In the genomic region with DNA sequence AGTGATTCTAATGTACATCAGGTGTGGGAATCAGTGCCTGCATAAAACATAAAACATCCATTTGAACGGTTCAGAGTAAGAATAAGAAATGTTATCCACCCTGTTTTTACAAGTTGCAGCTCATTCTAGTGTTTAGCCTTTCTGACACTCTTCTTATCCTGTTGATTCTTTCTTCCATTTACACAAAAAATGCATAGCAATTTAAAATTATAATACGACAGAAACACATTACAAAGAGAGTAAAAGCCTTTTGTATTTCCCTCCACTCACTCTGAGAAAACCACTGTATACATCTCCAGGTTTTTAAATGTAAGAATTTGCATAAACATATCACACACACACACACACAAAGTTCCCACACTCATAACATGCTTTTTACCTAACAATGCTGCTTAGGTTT, we compare ENCODE assay signal across 28 cellular contexts.
DNase-seq lines count a peak whose midpoint lies in the region; FAIRE-seq and TF ChIP-seq lines count a peak whose summit lies in the region.
"Had no signal": no experiment of that assay in that cellular context is flagged by ENCODE, and none has a peak within 500 bp of the region (broad histone marks: within the 10 kb centered on the region; RNA-seq: fewer than 3 reads in every experiment).

No MANE protein-coding gene starts in this region.

- H3K9ac ChIP-seq in H9 (ENCODE audit: extremely low read depth, insufficient read length, low read length) (no peak overlapping the region), HUES64 (ENCODE audit: low read depth, low read length) (no peak overlapping the region), iPS-18a (ENCODE audit: low read length) (no peak overlapping the region)
- H3K9ac ChIP-seq: BLaER1 had no signal

- H3K4ac ChIP-seq in H9 (ENCODE audit: low read depth, low read length) = no peak overlapping the region

- H3K23me2 ChIP-seq in H9 (ENCODE audit: insufficient read length, low read depth, low read length, poor library complexity, severe bottlenecking) = no peaks in the 10 kb centered on the region

- no peaks in the 10 kb centered on the region for H3K79me1 ChIP-seq in H9 (ENCODE audit: insufficient read depth, low read depth, low read length, poor library complexity, severe bottlenecking)

- H3K79me2 ChIP-seq in H9 (ENCODE audit: insufficient read depth, low read length) = no peaks in the 10 kb centered on the region
- no peaks in the 10 kb centered on the region for H3K79me2 ChIP-seq in hepatocyte

- no peak overlapping the region for H3T11ph ChIP-seq in H9 (ENCODE audit: low read length)

- H3K4me3 ChIP-seq in HUES64 (ENCODE audit: low read length) = no peak overlapping the region
- peak overlapping the region; percentile 2 for H3K4me3 ChIP-seq in iPS-18a (ENCODE audit: low read length)
- no peak overlapping the region for H3K4me3 ChIP-seq in right atrium auricular region
- H3K4me3 ChIP-seq in hepatocyte = no peak overlapping the region
- H3K4me3 ChIP-seq: BLaER1, GM12878 had no signal

- no peaks in the 10 kb centered on the region for H4K20me1 ChIP-seq in H9 (ENCODE audit: control insufficient read depth, insufficient read depth, insufficient read length)
- H4K20me1 ChIP-seq in hepatocyte (ENCODE audit: insufficient read depth, poor library complexity, severe bottlenecking) = no peaks in the 10 kb centered on the region
- H4K20me1 ChIP-seq: BLaER1 had no signal

- DNase-seq in H9 = no peak
- DNase-seq in frontal cortex (ENCODE audit: low spot score in 2 of 2) = no peak
- DNase-seq in right atrium auricular region (ENCODE audit: low spot score) = no peak
- DNase-seq in hepatocyte (ENCODE audit: low spot score) = no peak
- no peak for DNase-seq in NCI-H2029 treated with DMSO at 0.1 percent for 48 hours (lab: John Stamatoyannopoulos, UW)
- DNase-seq: 8988T; ACHN; BE2C; C1 segment of cervical spinal cord; CD4-positive, alpha-beta memory T cell; CD4-positive, CD25-positive, alpha-beta regulatory T cell; CD8-positive, alpha-beta memory T cell; COR-L47; DMS 273 treated with DMSO at 0.1 percent for 48 hours; DMS153; DMS53; DMS79; DND-41; EL; GDM1 had no signal

- H3K36me3 ChIP-seq in HUES64 (ENCODE audit: insufficient read depth, low read length) (no peaks in the 10 kb centered on the region), iPS-18a (ENCODE audit: control insufficient read depth, low read depth, low read length) (no peaks in the 10 kb centered on the region), right atrium auricular region (no peaks in the 10 kb centered on the region), hepatocyte (replicated peaks; ENCODE audit: insufficient read depth, low read depth) (no peaks in the 10 kb centered on the region)
- H3K36me3 ChIP-seq: BE2C, BLaER1 had no signal

- no peaks in the 10 kb centered on the region for H3K27me3 Mint-ChIP-seq in H9 (ENCODE audit: low read depth)
- H3K27me3 Mint-ChIP-seq: CD4-positive, alpha-beta memory T cell; CD4-positive, CD25-positive, alpha-beta regulatory T cell; CD8-positive, alpha-beta memory T cell had no signal

- no peak overlapping the region for H3K4me2 ChIP-seq in H9 (ENCODE audit: insufficient read depth, insufficient read length, low read length)
- H3K4me2 ChIP-seq in hepatocyte = no peak overlapping the region
- H3K4me2 ChIP-seq: BLaER1 had no signal

- H2BK120ac ChIP-seq in H9 (ENCODE audit: low read depth, low read length, poor library complexity, severe bottlenecking) = no peak overlapping the region

- peak overlapping the region; percentile 17 to 80 (median 45); a peak in 6 of 7 replicates for H3K27ac Mint-ChIP-seq in H9
- H3K27ac Mint-ChIP-seq: CD14-positive monocyte; CD4-positive, alpha-beta memory T cell; CD4-positive, CD25-positive, alpha-beta regulatory T cell; CD8-positive, alpha-beta memory T cell had no signal

- no peak overlapping the region for H4K8ac ChIP-seq in H9 (replicated peaks; ENCODE audit: insufficient read length, low read depth, low read length)

- H3K27me3 ChIP-seq in H9 (ENCODE audit: insufficient read depth, low read length) (no peaks in the 10 kb centered on the region), HUES64 (ENCODE audit: insufficient read depth, low read length) (no peaks in the 10 kb centered on the region), iPS-18a (ENCODE audit: control insufficient read depth, insufficient read depth, low read length) (no peaks in the 10 kb centered on the region), right atrium auricular region (no peaks in the 10 kb centered on the region), hepatocyte (no peaks in the 10 kb centered on the region)
- H3K27me3 ChIP-seq: BE2C, BLaER1 had no signal

- H2AFZ ChIP-seq in H9 (ENCODE audit: low read length) (no peak overlapping the region), hepatocyte (no peak overlapping the region)

- peaks cover 6% of the 10 kb centered on the region for H3K4me1 ChIP-seq in H9 (ENCODE audit: insufficient read depth, low read length)
- peaks cover 30% of the 10 kb centered on the region; the same call in 1 of the 2 replicates for H3K4me1 ChIP-seq in HUES64 (ENCODE audit: insufficient read depth, low read length)
- H3K4me1 ChIP-seq in iPS-18a (ENCODE audit: control insufficient read depth, low read depth, low read length) = peaks cover 25% of the 10 kb centered on the region
- H3K4me1 ChIP-seq in right atrium auricular region = no peaks in the 10 kb centered on the region
- H3K4me1 ChIP-seq in hepatocyte (ENCODE audit: insufficient read depth) = no peaks in the 10 kb centered on the region
- H3K4me1 ChIP-seq: BE2C, BLaER1 had no signal

- no peak overlapping the region for H2BK15ac ChIP-seq in H9 (ENCODE audit: low read depth, low read length)

- no peak overlapping the region for H2BK20ac ChIP-seq in H9 (ENCODE audit: low read depth, low read length, poor library complexity, severe bottlenecking)

- H3K14ac ChIP-seq in H9 (ENCODE audit: insufficient read depth, low read length) = no peak overlapping the region

- no peaks in the 10 kb centered on the region for H3K9me3 ChIP-seq in H9 (ENCODE audit: control insufficient read depth, low read depth, low read length)
- H3K9me3 ChIP-seq in HUES64 (ENCODE audit: insufficient read depth, low read depth, low read length) = no peaks in the 10 kb centered on the region
- no peaks in the 10 kb centered on the region for H3K9me3 ChIP-seq in iPS-18a (ENCODE audit: control insufficient read depth, low read depth, low read length)
- H3K9me3 ChIP-seq in right atrium auricular region = no peaks in the 10 kb centered on the region
- no peaks in the 10 kb centered on the region for H3K9me3 ChIP-seq in hepatocyte (ENCODE audit: low read depth)
- H3K9me3 ChIP-seq: BE2C, BLaER1 had no signal

- peaks cover 0 to 3% of the 10 kb centered on the region in 2 experiments; a peak in 2 of 5 replicates for H3K9me3 Mint-ChIP-seq in H9

- H3K27ac ChIP-seq in H9 (ENCODE audit: insufficient read length, low read depth, low read length) = no peak overlapping the region
- H3K27ac ChIP-seq in HUES64 (ENCODE audit: low read depth, low read length) = peak overlapping the region; percentile 5; the same call in 1 of the 2 replicates
- H3K27ac ChIP-seq in iPS-18a (ENCODE audit: low read length) = no peak overlapping the region
- no peak overlapping the region for H3K27ac ChIP-seq in right atrium auricular region
- no peak overlapping the region for H3K27ac ChIP-seq in hepatocyte
- H3K27ac ChIP-seq: BLaER1 had no signal

- H3K4me1 Mint-ChIP-seq in H9 = peaks cover 37 to 40% of the 10 kb centered on the region in 2 experiments
- H3K4me1 Mint-ChIP-seq: CD14-positive monocyte; CD4-positive, alpha-beta memory T cell; CD4-positive, CD25-positive, alpha-beta regulatory T cell; CD8-positive, alpha-beta memory T cell had no signal

- no peak for FAIRE-seq in frontal cortex (lab: Jason Lieb, UNC)
- FAIRE-seq: A204.1, GM12878, GM12892, GM18507 had no signal

- H2AK5ac ChIP-seq in H9 (ENCODE audit: insufficient read length, low read length) = no peak overlapping the region

- no peak overlapping the region for H2BK5ac ChIP-seq in H9 (ENCODE audit: insufficient read length, low read length)

- no peak overlapping the region for H4K5ac ChIP-seq in H9 (ENCODE audit: insufficient read length, low read depth, low read length)

- H2BK12ac ChIP-seq in H9 (ENCODE audit: insufficient read length, low read depth, low read length) = no peak overlapping the region

- WGBS in H9 (ENCODE audit: extremely low coverage, insufficient read length, low lambda C conversion rate) = no CpG with 5 or more reads among the region's 2 CpGs
- WGBS in HUES64 = 44% methylated on average over 2 of the region's 2 CpGs
- 39% methylated on average over 2 of the region's 2 CpGs for WGBS in hepatocyte (ENCODE audit: low lambda C conversion rate, missing lambda C conversion rate)

- no peak overlapping the region for H3K18ac ChIP-seq in H9 (ENCODE audit: insufficient read length, low read depth, low read length)

- H3K23ac ChIP-seq in H9 (ENCODE audit: insufficient read length, low read depth, low read length) = no peak overlapping the region

- H4K91ac ChIP-seq in H9 (ENCODE audit: insufficient read length, low read depth, low read length) = no peak overlapping the region

- TF ChIP-seq CTCF in H9 (conservative IDR thresholded peaks at IDR 0.05) (no peak), right atrium auricular region (IDR thresholded peaks at IDR 0.05) (no peak), hepatocyte (IDR thresholded peaks at IDR 0.05; ENCODE audit: poor library complexity) (no peak)

- peaks cover 0 to 4% (median 0%) of the 10 kb centered on the region in 3 experiments; a peak in 2 of 7 replicates for H3K36me3 Mint-ChIP-seq in H9 (ENCODE audit: insufficient read depth in 1 of 3, low read depth in 3 of 3)
- H3K36me3 Mint-ChIP-seq: CD14-positive monocyte; CD4-positive, alpha-beta memory T cell; CD4-positive, CD25-positive, alpha-beta regulatory T cell had no signal

- H3K56ac ChIP-seq in H9 (ENCODE audit: insufficient read length, low read depth, low read length) = no peak overlapping the region

- H3K9me2 ChIP-seq in hepatocyte (replicated peaks; ENCODE audit: insufficient read depth) = no peaks in the 10 kb centered on the region

- peak overlapping the region in 1 of 2 experiments; percentile 28; a peak in 1 of 5 replicates for H3K4me3 Mint-ChIP-seq in H9
- H3K4me3 Mint-ChIP-seq: CD14-positive monocyte; CD4-positive, alpha-beta memory T cell; CD4-positive, CD25-positive, alpha-beta regulatory T cell; CD8-positive, alpha-beta memory T cell had no signal
